ENCODE assay signal across 25 cellular contexts in genomic region chr19:34263745-34264237, GRCh38. TPM values are rescaled to one million over a fixed set of nuclear protein-coding genes. Genes with fewer than 3 reads are reported as not detected.
DNase-seq lines count a peak whose midpoint lies in the region; ATAC-seq, FAIRE-seq and TF ChIP-seq lines count a peak whose summit lies in the region.
"Had no signal": no experiment of that assay in that cellular context is flagged by ENCODE, and none has a peak within 500 bp of the region (broad histone marks: within the 10 kb centered on the region; RNA-seq: fewer than 3 reads in every experiment).

No MANE protein-coding gene starts in this region.

- H3K27me3 ChIP-seq in left ventricle myocardium inferior (ENCODE audit: low read depth) (no peaks in the 10 kb centered on the region), liver (ENCODE audit: control insufficient read depth in 4 of 4, insufficient read depth in 4 of 4, low read length in 3 of 4) (no peaks in the 10 kb centered on the region), upper lobe of right lung (no peaks in the 10 kb centered on the region)
- H3K27me3 ChIP-seq: BLaER1, testis had no signal

- peaks cover 74% of the 10 kb centered on the region for H3K4me1 ChIP-seq in left ventricle myocardium inferior
- H3K4me1 ChIP-seq in liver (ENCODE audit: control insufficient read depth in 4 of 4, insufficient read depth in 4 of 4, low read length in 3 of 4): peaks cover 0 to 15% (median 9%) of the 10 kb centered on the region in 4 donors
- peaks cover 28% of the 10 kb centered on the region for H3K4me1 ChIP-seq in upper lobe of right lung

- DNase-seq in left ventricle myocardium inferior: no peak
- DNase-seq in left ventricle myocardium superior: no peak
- DNase-seq in RCC 7860 (ENCODE audit: low spot score): peak; percentile 10
- no peak for DNase-seq in upper lobe of right lung
- DNase-seq in HTR-8/SVneo (ENCODE audit: insufficient read length, low spot score): no peak
- DNase-seq in putamen (ENCODE audit: low spot score): no peak
- DNase-seq: activated CD4-positive, alpha-beta T cell treated with anti-CD3 and anti-CD28 coated beads for 1 hour; activated CD8-positive, alpha-beta memory T cell treated with anti-CD3 and anti-CD28 coated beads for 24 hours; activated T-cell treated with anti-CD3 and anti-CD28 coated beads, Interleukin-2, amount 50 U/mL, for 4 hours; EL; KBM-7; left cardiac atrium; mesendoderm; NCI-H1436; NCI-H2107; NCI-H446; OCI-M1; SHP77; stimulated activated CD4-positive, alpha-beta T cell treated with anti-CD3 and anti-CD28 coated beads, Interleukin-2, amount 100 ng/mL, for 24 hours; testis had no signal

- FAIRE-seq in RCC 7860 (lab: Jason Lieb, UNC) (no peak), HTR-8/SVneo (lab: Jason Lieb, UNC) (no peak)
- FAIRE-seq: GM12892 had no signal

- intact Hi-C loops in left ventricle myocardium inferior (cut with micrococcal nuclease): loop anchor here (10.0 kb wide), 1 partner anchor 51 kb away; no protein-coding TSS in a partner anchor
- intact Hi-C loops in left ventricle myocardium superior (cut with micrococcal nuclease): no loop called here
- intact Hi-C loops in upper lobe of right lung (cut with DNase I): no loop called here

- no peak for ATAC-seq in left ventricle myocardium superior
- no peak for ATAC-seq in upper lobe of right lung
- ATAC-seq in HG02642 (IDR thresholded peaks at IDR 0.05; ENCODE audit: poor library complexity, unreplicated experiment): no peak
- ATAC-seq: activated T-cell treated with anti-CD3 and anti-CD28 coated beads, Interleukin-2, amount 50 U/mL, for 4 hours; left cardiac atrium had no signal

- H3K4me3 ChIP-seq in left ventricle myocardium inferior: no peak overlapping the region
- H3K4me3 ChIP-seq in liver (ENCODE audit: low read depth in 1 of 3, low read length in 3 of 3): no peak overlapping the region
- no peak overlapping the region for H3K4me3 ChIP-seq in upper lobe of right lung
- H3K4me3 ChIP-seq: BLaER1, smooth muscle cell, testis had no signal

- H3K9ac ChIP-seq in liver (ENCODE audit: low read depth in 1 of 2, low read length in 2 of 2): no peak overlapping the region
- H3K9ac ChIP-seq: BLaER1 had no signal

- TF ChIP-seq CTCF in left ventricle myocardium inferior (IDR thresholded peaks at IDR 0.05; ENCODE audit: borderline replicate concordance) (no peak), liver (IDR thresholded peaks at IDR 0.05; ENCODE audit: low read depth, low read length, missing input control) (peak; percentile 5), upper lobe of right lung (IDR thresholded peaks at IDR 0.05) (no peak)

- H3K9me3 ChIP-seq in left ventricle myocardium inferior (replicated peaks) (no peaks in the 10 kb centered on the region), liver (ENCODE audit: control insufficient read depth in 4 of 4, low read length in 3 of 4) (no peaks in the 10 kb centered on the region), upper lobe of right lung (no peaks in the 10 kb centered on the region)
- H3K9me3 ChIP-seq: BLaER1, testis had no signal

- H3K27ac ChIP-seq in left ventricle myocardium inferior (replicated peaks) (peak overlapping the region; percentile 88), liver (ENCODE audit: low read depth in 1 of 2, low read length in 2 of 2) (no peak overlapping the region), upper lobe of right lung (peak overlapping the region; percentile 36)
- H3K27ac ChIP-seq: BLaER1, testis had no signal

- H3K36me3 ChIP-seq in left ventricle myocardium inferior: no peaks in the 10 kb centered on the region
- H3K36me3 ChIP-seq in liver (ENCODE audit: control insufficient read depth in 4 of 4, insufficient read depth in 3 of 4, low read depth in 1 of 4, low read length in 3 of 4): no peaks in the 10 kb centered on the region
- H3K36me3 ChIP-seq in upper lobe of right lung: no peaks in the 10 kb centered on the region

- TF ChIP-seq RAD21 in liver (IDR thresholded peaks at IDR 0.05): peak in 1 of 2 donors; percentile 23

- WGBS in liver: 70% methylated on average over 8 of the region's 8 CpGs

TF ChIP-seq in liver, 16 proteins besides CTCF, POLR2A, EP300 and RAD21:
- TF ChIP-seq YY1 (IDR thresholded peaks at IDR 0.05) (no peak), MAX (IDR thresholded peaks at IDR 0.05) (peak; percentile 21), TAF1 (conservative IDR thresholded peaks at IDR 0.05) (no peak), HNF4G (IDR thresholded peaks at IDR 0.05) (no peak), ATF3 (IDR thresholded peaks at IDR 0.05) (no peak), HNF4A (conservative IDR thresholded peaks at IDR 0.05) (peak; percentile 15 to 21), FOXA2 (IDR thresholded peaks at IDR 0.05) (no peak), JUND (IDR thresholded peaks at IDR 0.05) (no peak), EGR1 (IDR thresholded peaks at IDR 0.05; ENCODE audit: low read depth in 2 of 2) (no peak), SP1 (IDR thresholded peaks at IDR 0.05) (peak; percentile 8), GABPA (IDR thresholded peaks at IDR 0.05 in 1 of 2, conservative IDR thresholded peaks at IDR 0.05 in 1 of 2) (no peak), FOXA1 (IDR thresholded peaks at IDR 0.05) (peak; percentile 16), RXRA (IDR thresholded peaks at IDR 0.05) (peak; percentile 42 to 48), NR2F2 (IDR thresholded peaks at IDR 0.05) (no peak), REST (IDR thresholded peaks at IDR 0.05) (no peak), ZBTB33 (IDR thresholded peaks at IDR 0.05) (no peak)

RNA-seq across cellular contexts. Expression of gene GARRE1, which starts 9.4 kb away (rescaled TPM):
- total RNA-seq in left ventricle myocardium inferior (20.9 TPM), left ventricle myocardium superior (19.8 TPM), liver (10 to 100 TPM; 11.6 to 13.7 TPM), upper lobe of right lung (41.3 TPM)
- 1 to 10 TPM; 4.0 to 6.4 TPM for polyA plus RNA-seq in liver

Comparison
In these comparisons a context has a peak if more than half of its experiments do, and no peak if none do; other contexts are left out.
1. H3K27ac ChIP-seq: peak in left ventricle myocardium inferior (single experiment) and upper lobe of right lung (single experiment); none in liver (0 of 2).